Comparison of ENCODE assay signal across 14 cellular contexts in genomic region chr11:46906596-46906995, GRCh38. TPM values are rescaled to one million over a fixed set of nuclear protein-coding genes. Genes with fewer than 3 reads are reported as not detected.
A peak's percentile ranks its signal among the peaks of the same experiment; 100 is the strongest.
DNase-seq lines count a peak whose midpoint lies in the region; ATAC-seq, FAIRE-seq and TF ChIP-seq lines count a peak whose summit lies in the region.
"Had no signal": no experiment of that assay in that cellular context is flagged by ENCODE, and none has a peak within 500 bp of the region (broad histone marks: within the 10 kb centered on the region; RNA-seq: fewer than 3 reads in every experiment).

No MANE protein-coding gene starts in this region.

- H3K4me2 ChIP-seq in GM12878 (ENCODE audit: control insufficient read depth, insufficient read depth), result no peak overlapping the region
- peak overlapping the region; percentile 62 for H3K4me2 ChIP-seq in skeletal muscle satellite cell (ENCODE audit: low read length)

- H3K9me3 ChIP-seq in HUES6 (ENCODE audit: control insufficient read depth, insufficient read depth, low read depth, low read length), result no peaks in the 10 kb centered on the region
- H3K9me3 ChIP-seq in GM12878 (replicated peaks; ENCODE audit: control insufficient read depth, insufficient read depth, low read length), result no peaks in the 10 kb centered on the region
- H3K9me3 ChIP-seq in skeletal muscle satellite cell (replicated peaks; ENCODE audit: low read length), result no peaks in the 10 kb centered on the region
- H3K9me3 ChIP-seq in suprapubic skin, result no peaks in the 10 kb centered on the region
- H3K9me3 ChIP-seq: thyroid gland had no signal

- DNase-seq in GM12878 (ENCODE audit: low read depth, low spot score) (no peak), iPS-NIHi7 (ENCODE audit: extremely low spot score) (peak; percentile 66), suprapubic skin (ENCODE audit: low spot score in 2 of 2) (no peak), NCI-H1930 (lab: John Stamatoyannopoulos, UW) (no peak)
- DNase-seq in activated naive CD8-positive, alpha-beta T cell treated with anti-CD3 and anti-CD28 coated beads, Interleukin-2, amount 50 U/mL, for 24 hours, result no peak
- no peak for DNase-seq in activated T-helper 2 cell treated with anti-CD3 and anti-CD28 coated beads, Interferon-gamma antibody, Interleukin-2, Interleukin-4, amounts not matched to agents 10 μg/mL and 5 μg/mL and 100 μg/mL, durations not matched to agents 14 hours and 24 hours and 36 hours (ENCODE audit: low spot score)
- DNase-seq: activated CD8-positive, alpha-beta memory T cell treated with anti-CD3 and anti-CD28 coated beads for 24 hours; activated naive CD4-positive, alpha-beta T cell treated with anti-CD3 and anti-CD28 coated beads, Interleukin-2, amount 10 ng/mL, durations not matched to agents 7 days and 5 days; effector CD4-positive, alpha-beta T cell; NK-92 treated with Interleukin-12 subunit alpha and Interleukin-12 subunit beta, amount 100 ng/mL, for 24 hours had no signal

- H3K36me3 ChIP-seq in HUES6 (ENCODE audit: control insufficient read depth, insufficient read depth, low read length), result no peaks in the 10 kb centered on the region
- no peaks in the 10 kb centered on the region for H3K36me3 ChIP-seq in GM12878 (ENCODE audit: control insufficient read depth in 2 of 2, insufficient read depth in 2 of 2, low read length in 1 of 2)
- H3K36me3 ChIP-seq in skeletal muscle satellite cell (ENCODE audit: insufficient read depth, low read length), result no peaks in the 10 kb centered on the region
- peaks cover 7% of the 10 kb centered on the region for H3K36me3 ChIP-seq in suprapubic skin
- H3K36me3 ChIP-seq: thyroid gland had no signal

- H3K9me3 Mint-ChIP-seq in activated naive CD8-positive, alpha-beta T cell treated with anti-CD3 and anti-CD28 coated beads, Interleukin-2, amount 50 U/mL, for 24 hours, result no peaks in the 10 kb centered on the region
- H3K9me3 Mint-ChIP-seq in activated T-helper 2 cell treated with anti-CD3 and anti-CD28 coated beads, Interferon-gamma antibody, Interleukin-2, Interleukin-4, amounts not matched to agents 10 μg/mL and 5 μg/mL and 100 μg/mL, durations not matched to agents 14 hours and 24 hours and 36 hours, result no peaks in the 10 kb centered on the region
- H3K9me3 Mint-ChIP-seq: activated naive CD4-positive, alpha-beta T cell treated with anti-CD3 and anti-CD28 coated beads, Interleukin-2, amount 10 ng/mL, durations not matched to agents 7 days and 5 days had no signal

- H3K9ac ChIP-seq in HUES6 (ENCODE audit: low read length) (peak overlapping the region; percentile 34), GM12878 (ENCODE audit: control insufficient read depth, insufficient read depth, low read length) (no peak overlapping the region), skeletal muscle satellite cell (ENCODE audit: low read depth, low read length) (no peak overlapping the region)

- BruUV-seq in GM12878 (replicated peaks; lab: Mats Ljungman, UMichigan), result no TSS peak

- no peak for FAIRE-seq in GM12878 (lab: Jason Lieb, UNC)

- in situ Hi-C loops in GM12878 (cut with MboI), result no loop called here

- H3K4me1 Mint-ChIP-seq in activated naive CD8-positive, alpha-beta T cell treated with anti-CD3 and anti-CD28 coated beads, Interleukin-2, amount 50 U/mL, for 24 hours, result peaks cover 2% of the 10 kb centered on the region
- no peaks in the 10 kb centered on the region for H3K4me1 Mint-ChIP-seq in activated T-helper 2 cell treated with anti-CD3 and anti-CD28 coated beads, Interferon-gamma antibody, Interleukin-2, Interleukin-4, amounts not matched to agents 10 μg/mL and 5 μg/mL and 100 μg/mL, durations not matched to agents 14 hours and 24 hours and 36 hours (ENCODE audit: low read depth)
- H3K4me1 Mint-ChIP-seq: activated naive CD4-positive, alpha-beta T cell treated with anti-CD3 and anti-CD28 coated beads, Interleukin-2, amount 10 ng/mL, durations not matched to agents 7 days and 5 days had no signal

- H3K27me3 ChIP-seq in HUES6 (ENCODE audit: control insufficient read depth, insufficient read depth, low read length), result no peaks in the 10 kb centered on the region
- no peaks in the 10 kb centered on the region; a peak in 1 of 4 replicates for H3K27me3 ChIP-seq in GM12878 (replicated peaks in 1 of 2; ENCODE audit: control insufficient read depth in 2 of 2, insufficient read depth in 2 of 2, low read length in 1 of 2)
- H3K27me3 ChIP-seq in skeletal muscle satellite cell (ENCODE audit: control insufficient read depth, insufficient read depth, low read length), result no peaks in the 10 kb centered on the region
- H3K27me3 ChIP-seq in suprapubic skin, result no peaks in the 10 kb centered on the region
- H3K27me3 ChIP-seq: thyroid gland had no signal

- peaks cover 5% of the 10 kb centered on the region for H3K27me3 Mint-ChIP-seq in activated naive CD8-positive, alpha-beta T cell treated with anti-CD3 and anti-CD28 coated beads, Interleukin-2, amount 50 U/mL, for 24 hours
- H3K27me3 Mint-ChIP-seq in activated T-helper 2 cell treated with anti-CD3 and anti-CD28 coated beads, Interferon-gamma antibody, Interleukin-2, Interleukin-4, amounts not matched to agents 10 μg/mL and 5 μg/mL and 100 μg/mL, durations not matched to agents 14 hours and 24 hours and 36 hours (ENCODE audit: low read depth), result peaks cover 9% of the 10 kb centered on the region

- POLR2A ChIA-PET in GM12878 (lab: Charles Lee), result no interaction called here

- H4K20me1 ChIP-seq in GM12878 (ENCODE audit: control insufficient read depth, insufficient read depth), result no peaks in the 10 kb centered on the region

- no peak for TF ChIP-seq POLR2A in GM12878 (IDR thresholded peaks at IDR 0.05; ENCODE audit: low read depth, low read length)
- TF ChIP-seq POLR2A in suprapubic skin (IDR thresholded peaks at IDR 0.05), result no peak

- H2AFZ ChIP-seq in GM12878 (ENCODE audit: control insufficient read depth, low read depth, low read length), result no peak overlapping the region

- 30% methylated on average over 13 of the region's 13 CpGs for WGBS in GM12878 (ENCODE audit: insufficient coverage, insufficient replicate concordance, low lambda C conversion rate, missing lambda C conversion rate)
- WGBS in suprapubic skin, result 39% methylated on average over 13 of the region's 13 CpGs

- SMC1A ChIA-PET in GM12878 (lab: Charles Lee; ENCODE audit: uncharacterized antibody, unreplicated experiment), result interaction anchor here (1.4 kb wide), 1 partner anchor 246 kb away, joined by 4 read pairs; no protein-coding TSS in a partner anchor

- RAD21 ChIA-PET in GM12878 (lab: Charles Lee; ENCODE audit: unreplicated experiment), result no interaction called here

- H3K4me3 ChIP-seq in HUES6 (ENCODE audit: low read depth, low read length) (0 out of 2 replicates have a peak overlapping the region, but pooled peaks have one; percentile 4), GM12878 (no peak overlapping the region), skeletal muscle satellite cell (ENCODE audit: low read length) (no peak overlapping the region), suprapubic skin (no peak overlapping the region)
- H3K4me3 ChIP-seq: lung, thyroid gland had no signal

- no peak for TF ChIP-seq RAD21 in GM12878 (IDR thresholded peaks at IDR 0.05; ENCODE audit: insufficient read depth, low read depth, low read length)

- H3K79me2 ChIP-seq in GM12878 (ENCODE audit: control insufficient read depth, insufficient read depth, low read length), result no peaks in the 10 kb centered on the region

- H3K4me1 ChIP-seq in HUES6 (ENCODE audit: control insufficient read depth, insufficient read depth, low read length) (peaks cover 49% of the 10 kb centered on the region), GM12878 (ENCODE audit: control insufficient read depth, insufficient read depth, low read length) (no peaks in the 10 kb centered on the region), skeletal muscle satellite cell (ENCODE audit: control insufficient read depth, insufficient read depth, low read length) (peaks cover 8% of the 10 kb centered on the region), suprapubic skin (no peaks in the 10 kb centered on the region)
- H3K4me1 ChIP-seq: thyroid gland had no signal

- CTCF ChIA-PET in GM12878 (lab: Yijun Ruan, JAX), result interaction anchor here (0.6 to 1.0 kb wide), 2 partner anchors 246 to 525 kb away, joined by 4 read pairs; no protein-coding TSS in a partner anchor

- H3K27ac ChIP-seq in HUES6 (ENCODE audit: low read depth, low read length) (peak overlapping the region; percentile 73; the same call in 1 of the 2 replicates), GM12878 (ENCODE audit: control insufficient read depth, insufficient read depth) (no peak overlapping the region), suprapubic skin (no peak overlapping the region)
- H3K27ac ChIP-seq: thyroid gland had no signal

- TF ChIP-seq CTCF in GM12878 (IDR thresholded peaks at IDR 0.05 in 2 of 3, conservative IDR thresholded peaks at IDR 0.05 in 1 of 3; ENCODE audit: control insufficient read depth in 2 of 3, extremely low read depth in 1 of 3, insufficient read depth in 1 of 3, low read depth in 3 of 3, low read length in 3 of 3), result no peak
- no peak for TF ChIP-seq CTCF in suprapubic skin (IDR thresholded peaks at IDR 0.05)

- TF ChIP-seq EP300 in GM12878 (IDR thresholded peaks at IDR 0.05; ENCODE audit: borderline replicate concordance in 1 of 2, control insufficient read depth in 1 of 2, low read depth in 2 of 2, low read length in 2 of 2) (no peak), suprapubic skin (IDR thresholded peaks at IDR 0.05) (no peak)

- no peaks in the 10 kb centered on the region for H3K36me3 Mint-ChIP-seq in activated naive CD8-positive, alpha-beta T cell treated with anti-CD3 and anti-CD28 coated beads, Interleukin-2, amount 50 U/mL, for 24 hours (ENCODE audit: low read depth)
- no peaks in the 10 kb centered on the region for H3K36me3 Mint-ChIP-seq in activated T-helper 2 cell treated with anti-CD3 and anti-CD28 coated beads, Interferon-gamma antibody, Interleukin-2, Interleukin-4, amounts not matched to agents 10 μg/mL and 5 μg/mL and 100 μg/mL, durations not matched to agents 14 hours and 24 hours and 36 hours (ENCODE audit: low read depth)
- H3K36me3 Mint-ChIP-seq: activated naive CD4-positive, alpha-beta T cell treated with anti-CD3 and anti-CD28 coated beads, Interleukin-2, amount 10 ng/mL, durations not matched to agents 7 days and 5 days had no signal

- no peak overlapping the region for H3K27ac Mint-ChIP-seq in activated naive CD8-positive, alpha-beta T cell treated with anti-CD3 and anti-CD28 coated beads, Interleukin-2, amount 50 U/mL, for 24 hours
- H3K27ac Mint-ChIP-seq in activated T-helper 2 cell treated with anti-CD3 and anti-CD28 coated beads, Interferon-gamma antibody, Interleukin-2, Interleukin-4, amounts not matched to agents 10 μg/mL and 5 μg/mL and 100 μg/mL, durations not matched to agents 14 hours and 24 hours and 36 hours, result no peak overlapping the region
- H3K27ac Mint-ChIP-seq: activated naive CD4-positive, alpha-beta T cell treated with anti-CD3 and anti-CD28 coated beads, Interleukin-2, amount 10 ng/mL, durations not matched to agents 7 days and 5 days had no signal

- H3K4me3 Mint-ChIP-seq in activated naive CD8-positive, alpha-beta T cell treated with anti-CD3 and anti-CD28 coated beads, Interleukin-2, amount 50 U/mL, for 24 hours, result no peak overlapping the region
- H3K4me3 Mint-ChIP-seq in activated T-helper 2 cell treated with anti-CD3 and anti-CD28 coated beads, Interferon-gamma antibody, Interleukin-2, Interleukin-4, amounts not matched to agents 10 μg/mL and 5 μg/mL and 100 μg/mL, durations not matched to agents 14 hours and 24 hours and 36 hours (ENCODE audit: low read depth), result no peak overlapping the region
- H3K4me3 Mint-ChIP-seq: activated naive CD4-positive, alpha-beta T cell treated with anti-CD3 and anti-CD28 coated beads, Interleukin-2, amount 10 ng/mL, durations not matched to agents 7 days and 5 days had no signal

- no peak for ATAC-seq in GM12878
- no peak for ATAC-seq in activated naive CD8-positive, alpha-beta T cell treated with anti-CD3 and anti-CD28 coated beads, Interleukin-2, amount 50 U/mL, for 24 hours

- intact Hi-C loops in GM12878 (cut with micrococcal nuclease; ENCODE audit: unreplicated experiment), result no loop called here
- intact Hi-C loops in activated T-helper 2 cell treated with anti-CD3 and anti-CD28 coated beads, Interferon-gamma antibody, Interleukin-2, Interleukin-4, amounts not matched to agents 10 μg/mL and 5 μg/mL and 100 μg/mL, durations not matched to agents 14 hours and 24 hours and 36 hours (cut with micrococcal nuclease), result no loop called here

RNA-seq across cellular contexts. Expression of gene LRP4, which starts 11.8 kb away (rescaled TPM):
- total RNA-seq in GM12878 (2013; cell fraction: nucleolus; rRNA removed), result 0.06 TPM in 1 of 2 replicates, not detected in the other
- under 0.01 TPM in 1 of 2 replicates, not detected in the other for total RNA-seq in GM12878 (2014; rRNA removed)
- 0.04 and 0.05 TPM in 2 replicates for total RNA-seq in GM12878 (2014; rRNA removed; fragmentation: Illumina TruSeq; extraction: Trizol)
- total RNA-seq in GM12878 (2021), result 0.21 TPM in 1 of 2 replicates, not detected in the other
- 0.22 TPM for polyA plus RNA-seq in GM12878 (2011; ENCODE audit: low read depth)
- not detected in 2 replicates for polyA plus RNA-seq in GM12878 (2011; rRNA removed)
- polyA plus RNA-seq in GM12878 (2011; cell fraction: cytosol; rRNA removed), result under 0.01 TPM in 1 of 2 replicates, not detected in the other
- 0.01 and 0.10 TPM in 2 replicates for polyA plus RNA-seq in GM12878 (2011; cell fraction: nucleus; rRNA removed)
- polyA plus RNA-seq in GM12878 (2012), result 0.21 and 0.30 TPM in 2 replicates
- polyA plus RNA-seq in GM12878 (2014; fragmentation: Illumina TruSeq; extraction: Trizol), result 0.06 TPM in 1 of 2 replicates, not detected in the other
- polyA plus RNA-seq in GM12878 (2014; fragmentation: Nextera tagmentation; extraction: Ambion mirVana), result not detected
- polyA plus RNA-seq in GM12878 (2014; rRNA removed), result 0.01 and 0.03 TPM in 2 replicates
- not detected for polyA plus RNA-seq in GM12878 (2016; fragmentation: Nextera tagmentation; extraction: Ambion mirVana)
- polyA minus RNA-seq in GM12878 (2011; rRNA and poly(A)+ RNA removed), result 0.05 TPM in 1 of 2 replicates, not detected in the other
- polyA minus RNA-seq in GM12878 (2011; cell fraction: cytosol; rRNA and poly(A)+ RNA removed), result not detected in 2 replicates
- polyA minus RNA-seq in GM12878 (2011; cell fraction: nucleus; rRNA and poly(A)+ RNA removed), result not detected in 2 replicates
- total RNA-seq in skeletal muscle satellite cell (2012; rRNA removed), result 3.5 and 4.6 TPM in 2 replicates
- 100 to 1,000 TPM in 2 of 4 donors, 10 to 100 TPM in 2; 52.2 to 308 (median 90.4) TPM for total RNA-seq in suprapubic skin
- total RNA-seq in activated T-helper 2 cell treated with anti-CD3 and anti-CD28 coated beads, Interferon-gamma antibody, Interleukin-2, Interleukin-4, amounts not matched to agents 10 μg/mL and 5 μg/mL and 100 μg/mL, durations not matched to agents 14 hours and 24 hours and 36 hours, result 0.07 and 0.21 TPM in 2 replicates

RNA-seq across cellular contexts. Expression of gene CSTPP1, which starts 30.0 kb away (rescaled TPM):
- 65.5 and 70.7 TPM in 2 replicates for total RNA-seq in GM12878 (2013; cell fraction: nucleolus; rRNA removed)
- total RNA-seq in GM12878 (2014; rRNA removed) (16.0 and 19.6 TPM in 2 replicates), GM12878 (2014; rRNA removed; fragmentation: Illumina TruSeq; extraction: Trizol) (12.3 and 13.9 TPM in 2 replicates), GM12878 (2021) (15.0 and 16.5 TPM in 2 replicates), suprapubic skin (100 to 1,000 TPM in 1 of 4 donors, 10 to 100 TPM in 3; 34.9 to 117 (median 48.1) TPM)
- 12.4 TPM for polyA plus RNA-seq in GM12878 (2011; ENCODE audit: low read depth)
- polyA plus RNA-seq in GM12878 (2011; rRNA removed) (12.0 and 15.6 TPM in 2 replicates), GM12878 (2014; fragmentation: Illumina TruSeq; extraction: Trizol) (13.5 and 18.5 TPM in 2 replicates), GM12878 (2014; fragmentation: Nextera tagmentation; extraction: Ambion mirVana) (1 to 10 TPM; 7.1 to 9.7 TPM), GM12878 (2014; rRNA removed) (18.0 and 19.7 TPM in 2 replicates), GM12878 (2016; fragmentation: Nextera tagmentation; extraction: Ambion mirVana) (10 to 100 TPM; 22.4 to 23.4 TPM)
- polyA plus RNA-seq in GM12878 (2011; cell fraction: cytosol; rRNA removed), result 26.5 and 26.6 TPM in 2 replicates
- 24.0 and 24.4 TPM in 2 replicates for polyA plus RNA-seq in GM12878 (2011; cell fraction: nucleus; rRNA removed)
- polyA plus RNA-seq in GM12878 (2012), result 19.7 and 20.9 TPM in 2 replicates
- polyA minus RNA-seq in GM12878 (2011; rRNA and poly(A)+ RNA removed), result 22.5 and 31.7 TPM in 2 replicates
- 9.5 TPM in 2 replicates for polyA minus RNA-seq in GM12878 (2011; cell fraction: cytosol; rRNA and poly(A)+ RNA removed)
- 17.7 and 28.9 TPM in 2 replicates for polyA minus RNA-seq in GM12878 (2011; cell fraction: nucleus; rRNA and poly(A)+ RNA removed)
- 17.0 and 19.7 TPM in 2 replicates for total RNA-seq in skeletal muscle satellite cell (2012; rRNA removed)
- total RNA-seq in activated T-helper 2 cell treated with anti-CD3 and anti-CD28 coated beads, Interferon-gamma antibody, Interleukin-2, Interleukin-4, amounts not matched to agents 10 μg/mL and 5 μg/mL and 100 μg/mL, durations not matched to agents 14 hours and 24 hours and 36 hours, result 17.8 and 19.0 TPM in 2 replicates

Comparison
In these comparisons a context has a peak if more than half of its experiments do, and no peak if none do; other contexts are left out.
1. RNA of gene LRP4, which starts 11.8 kb away (total RNA-seq): 52.2 to 308 TPM in suprapubic skin; 0.07 to 0.21 TPM in activated T-helper 2 cell treated with anti-CD3 and anti-CD28 coated beads, Interferon-gamma antibody, Interleukin-2, Interleukin-4, amounts not matched to agents 10 μg/mL and 5 μg/mL and 100 μg/mL, durations not matched to agents 14 hours and 24 hours and 36 hours and under 0.01 to 0.21 TPM in GM12878; every median in the first group is over 10 times any median in the second.